Comparison of ENCODE assay signal across 9 cellular contexts in genomic region chr1:237814319-237814924, GRCh38.
DNase-seq lines count a peak whose midpoint lies in the region; ATAC-seq, FAIRE-seq and TF ChIP-seq lines count a peak whose summit lies in the region.
"Had no signal": no experiment of that assay in that cellular context is flagged by ENCODE, and none has a peak within 500 bp of the region (broad histone marks: within the 10 kb centered on the region; RNA-seq: fewer than 3 reads in every experiment).

No MANE protein-coding gene starts in this region.

- TF ChIP-seq CTCF in PC-3 (conservative IDR thresholded peaks at IDR 0.05; ENCODE audit: low read depth, low read length) (peak; percentile 77), fibroblast of the aortic adventitia (IDR thresholded peaks at IDR 0.05; ENCODE audit: insufficient read depth, low read length) (peak; percentile 21)

- no peaks in the 10 kb centered on the region for H3K79me2 ChIP-seq in PC-3 (ENCODE audit: low read length)

- H3K27ac Mint-ChIP-seq in activated naive CD8-positive, alpha-beta T cell treated with anti-CD3 and anti-CD28 coated beads for 36 hours = no peak overlapping the region

- H3K4me1 ChIP-seq in PC-3 (ENCODE audit: insufficient read depth, low read length) = no peaks in the 10 kb centered on the region
- H3K4me1 ChIP-seq: sigmoid colon had no signal

- BruUV-seq in PC-3 (replicated peaks; lab: Mats Ljungman, UMichigan) = no TSS peak

- FAIRE-seq in A204.1 (lab: Jason Lieb, UNC) = peak; percentile 85

- ATAC-seq in GM19351 (IDR thresholded peaks at IDR 0.05; ENCODE audit: unreplicated experiment) (peak; percentile 68), PC-3 (no peak), GM18870 (IDR thresholded peaks at IDR 0.05; ENCODE audit: unreplicated experiment) (no peak)

- no peaks in the 10 kb centered on the region for H3K9me3 Mint-ChIP-seq in activated naive CD8-positive, alpha-beta T cell treated with anti-CD3 and anti-CD28 coated beads for 36 hours

- H3K27me3 Mint-ChIP-seq in activated naive CD8-positive, alpha-beta T cell treated with anti-CD3 and anti-CD28 coated beads for 36 hours = peaks cover 4% of the 10 kb centered on the region

- CTCF ChIA-PET in PC-3 (lab: Charles Lee) = no interaction called here

- POLR2A ChIA-PET in PC-3 (lab: Charles Lee; ENCODE audit: unreplicated experiment) = no interaction called here

- H3K36me3 Mint-ChIP-seq in activated naive CD8-positive, alpha-beta T cell treated with anti-CD3 and anti-CD28 coated beads for 36 hours = no peaks in the 10 kb centered on the region

- no peaks in the 10 kb centered on the region for H3K36me3 ChIP-seq in PC-3 (ENCODE audit: low read depth, low read length)

- H2AFZ ChIP-seq in PC-3 (ENCODE audit: low read length) = no peak overlapping the region

- H3K4me3 ChIP-seq in PC-3 (ENCODE audit: low read length) (no peak overlapping the region), fibroblast of the aortic adventitia (ENCODE audit: low read depth, low read length) (no peak overlapping the region)
- H3K4me3 ChIP-seq: sigmoid colon had no signal

- H4K20me1 ChIP-seq in PC-3 (ENCODE audit: low read length) = no peaks in the 10 kb centered on the region

- H3K9me2 ChIP-seq in PC-3 (replicated peaks; ENCODE audit: low read length) = no peaks in the 10 kb centered on the region

- intact Hi-C loops in PC-3 (cut with micrococcal nuclease) = no loop called here

- no peak overlapping the region for H3K27ac ChIP-seq in PC-3 (ENCODE audit: low read length)
- H3K27ac ChIP-seq: sigmoid colon had no signal

- DNase-seq in PC-3 (peak; percentile 44), fibroblast of the aortic adventitia (ENCODE audit: low read depth) (peak; percentile 0), AG20443 (ENCODE audit: low spot score) (no peak)
- no peak for DNase-seq in activated CD4-positive, alpha-beta T cell treated with anti-CD3 and anti-CD28 coated beads for 48 hours
- DNase-seq in activated naive CD8-positive, alpha-beta T cell treated with anti-CD3 and anti-CD28 coated beads for 36 hours = no peak
- DNase-seq: sigmoid colon had no signal

- H3K4me1 Mint-ChIP-seq in activated naive CD8-positive, alpha-beta T cell treated with anti-CD3 and anti-CD28 coated beads for 36 hours = no peaks in the 10 kb centered on the region

- no peak overlapping the region for H3K4me3 Mint-ChIP-seq in activated naive CD8-positive, alpha-beta T cell treated with anti-CD3 and anti-CD28 coated beads for 36 hours

- no peaks in the 10 kb centered on the region for H3F3A ChIP-seq in PC-3 (ENCODE audit: low read length, unreplicated experiment)

- no peaks in the 10 kb centered on the region for H3K9me3 ChIP-seq in PC-3 (ENCODE audit: low read length)
- H3K9me3 ChIP-seq: sigmoid colon had no signal

- no peaks in the 10 kb centered on the region for H3K27me3 ChIP-seq in PC-3 (ENCODE audit: low read length)
- H3K27me3 ChIP-seq: sigmoid colon had no signal

- no peak overlapping the region for H3K4me2 ChIP-seq in PC-3 (ENCODE audit: low read length)

- no peak overlapping the region for H3K9ac ChIP-seq in PC-3 (ENCODE audit: low read length)

Comparison
In these comparisons a context has a peak if more than half of its experiments do, and no peak if none do; other contexts are left out.
1. DNase-seq: peak in PC-3 (single experiment) and fibroblast of the aortic adventitia (single experiment); none in activated CD4-positive, alpha-beta T cell treated with anti-CD3 and anti-CD28 coated beads for 48 hours (single experiment), activated naive CD8-positive, alpha-beta T cell treated with anti-CD3 and anti-CD28 coated beads for 36 hours (single experiment) and AG20443 (single experiment).